ENCODE assay signal across 12 cellular contexts in the genomic region with DNA sequence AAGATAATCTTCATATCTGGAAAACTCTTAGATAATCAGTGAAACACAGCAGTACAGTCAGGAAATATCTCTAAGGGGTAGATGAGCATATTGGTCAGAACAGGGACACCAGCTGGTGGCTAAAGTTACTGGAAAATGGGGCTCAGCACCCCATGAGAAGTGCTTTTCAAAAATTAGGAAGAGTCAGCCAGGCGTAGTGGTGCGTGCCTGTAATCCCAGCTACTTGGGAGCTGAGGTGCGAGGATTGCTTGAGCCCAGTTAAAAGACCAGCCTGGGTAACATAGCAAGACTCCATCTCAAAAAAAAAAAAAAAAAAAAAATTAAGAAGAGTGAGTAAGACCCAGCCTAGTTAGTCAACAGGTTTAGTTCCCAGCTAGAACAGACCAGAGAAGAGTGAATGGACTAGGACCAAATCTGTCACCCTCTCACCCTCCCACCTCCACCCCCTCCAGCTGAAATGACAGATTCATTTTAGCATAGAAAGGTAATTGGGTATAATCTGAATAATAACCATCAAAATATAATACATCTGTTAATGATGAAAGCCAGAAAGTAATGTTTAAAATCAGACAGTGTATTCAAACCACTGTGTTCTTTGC.
DNase-seq lines count a peak whose midpoint lies in the region; TF ChIP-seq lines count a peak whose summit lies in the region.
"Had no signal": no experiment of that assay in that cellular context is flagged by ENCODE, and none has a peak within 500 bp of the region (broad histone marks: within the 10 kb centered on the region; RNA-seq: fewer than 3 reads in every experiment).

No MANE protein-coding gene starts in this region.

- peak overlapping the region; percentile 39 for H3K4me3 Mint-ChIP-seq in T-helper 1 cell treated with Interleukin-12 subunit alpha and Interleukin-12 subunit beta and Interleukin-4 antibody, amounts not matched to agents 30 μg/mL and 1 μg/mL, for 36 hours
- no peak overlapping the region for H3K4me3 Mint-ChIP-seq in activated CD4-positive, alpha-beta memory T cell treated with anti-CD3 and anti-CD28 coated beads, Interleukin-2, amount 10 ng/mL, durations not matched to agents 7 days and 5 days

- no peaks in the 10 kb centered on the region for H3K9me3 Mint-ChIP-seq in T-helper 1 cell treated with Interleukin-12 subunit alpha and Interleukin-12 subunit beta and Interleukin-4 antibody, amounts not matched to agents 30 μg/mL and 1 μg/mL, for 36 hours
- no peaks in the 10 kb centered on the region for H3K9me3 Mint-ChIP-seq in activated CD4-positive, alpha-beta memory T cell treated with anti-CD3 and anti-CD28 coated beads, Interleukin-2, amount 10 ng/mL, durations not matched to agents 7 days and 5 days

- peaks cover 43% of the 10 kb centered on the region for H3K36me3 Mint-ChIP-seq in T-helper 1 cell treated with Interleukin-12 subunit alpha and Interleukin-12 subunit beta and Interleukin-4 antibody, amounts not matched to agents 30 μg/mL and 1 μg/mL, for 36 hours (ENCODE audit: low read depth)
- peaks cover 61% of the 10 kb centered on the region for H3K36me3 Mint-ChIP-seq in activated CD4-positive, alpha-beta memory T cell treated with anti-CD3 and anti-CD28 coated beads, Interleukin-2, amount 10 ng/mL, durations not matched to agents 7 days and 5 days (ENCODE audit: low read depth)

- POLR2A ChIA-PET in activated CD4-positive, alpha-beta memory T cell treated with anti-CD3 and anti-CD28 coated beads, Interleukin-2, amount 10 ng/mL, durations not matched to agents 7 days and 5 days (lab: Charles Lee) = interaction anchor here (0.6 to 14.7 kb wide), 9 partner anchors 8 to 183 kb away, joined by 3 to 234 read pairs (median 4); partner anchors contain the start of gene CDC42SE2

- H3K27me3 ChIP-seq in dorsolateral prefrontal cortex = no peaks in the 10 kb centered on the region
- H3K27me3 ChIP-seq: cardiac muscle cell had no signal

- no peak overlapping the region for H3K4me3 ChIP-seq in dorsolateral prefrontal cortex
- H3K4me3 ChIP-seq: cardiac muscle cell, lung had no signal

- intact Hi-C loops in dorsolateral prefrontal cortex (cut with DNase I) = loop anchor here (10.0 kb wide), 2 partner anchors 110 to 220 kb away; partner anchors contain the start of gene HINT1 (in 2 of the 2)

- peaks cover 73% of the 10 kb centered on the region for H3K4me1 Mint-ChIP-seq in T-helper 1 cell treated with Interleukin-12 subunit alpha and Interleukin-12 subunit beta and Interleukin-4 antibody, amounts not matched to agents 30 μg/mL and 1 μg/mL, for 36 hours (ENCODE audit: low read depth)
- peaks cover 88% of the 10 kb centered on the region for H3K4me1 Mint-ChIP-seq in activated CD4-positive, alpha-beta memory T cell treated with anti-CD3 and anti-CD28 coated beads, Interleukin-2, amount 10 ng/mL, durations not matched to agents 7 days and 5 days

- peak overlapping the region in 45 of 59 donors; percentile 7 to 95 (median 72) for H3K27ac ChIP-seq in dorsolateral prefrontal cortex
- H3K27ac ChIP-seq: 22Rv1, cardiac muscle cell had no signal

- H3K27ac Mint-ChIP-seq in T-helper 1 cell treated with Interleukin-12 subunit alpha and Interleukin-12 subunit beta and Interleukin-4 antibody, amounts not matched to agents 30 μg/mL and 1 μg/mL, for 36 hours = peak overlapping the region; percentile 68
- peak overlapping the region; percentile 56 for H3K27ac Mint-ChIP-seq in activated CD4-positive, alpha-beta memory T cell treated with anti-CD3 and anti-CD28 coated beads, Interleukin-2, amount 10 ng/mL, durations not matched to agents 7 days and 5 days

- DNase-seq in T-helper 1 cell (no peak), dorsolateral prefrontal cortex (no peak), NOMO-1 treated with dmso at 0.1 percent for 144 hours (lab: John Stamatoyannopoulos, UW; ENCODE audit: unreplicated experiment) (no peak), GM20000 (ENCODE audit: low spot score) (no peak), NCI-H1105 (lab: John Stamatoyannopoulos, UW) (no peak)
- DNase-seq in activated CD4-positive, alpha-beta memory T cell treated with anti-CD3 and anti-CD28 coated beads, Interleukin-2, amount 10 ng/mL, durations not matched to agents 7 days and 5 days = no peak
- DNase-seq in stimulated activated CD4-positive, alpha-beta T cell treated with anti-CD3 and anti-CD28 coated beads, Interleukin-15, amount 100 ng/mL, for 48 hours (ENCODE audit: low read depth in 2 of 2) = peak; percentile 37 to 53
- DNase-seq: posterior cingulate gyrus had no signal

- CTCF ChIA-PET in activated CD4-positive, alpha-beta memory T cell treated with anti-CD3 and anti-CD28 coated beads, Interleukin-2, amount 10 ng/mL, durations not matched to agents 7 days and 5 days (lab: Charles Lee) = interaction anchor here (0.7 to 7.4 kb wide), 4 partner anchors 32 to 351 kb away, joined by 3 to 88 read pairs (median 4); partner anchors contain the start of gene CDC42SE2

- TF ChIP-seq CTCF in dorsolateral prefrontal cortex (IDR thresholded peaks at IDR 0.05 in 54 of 56, conservative IDR thresholded peaks at IDR 0.05 in 2 of 56; ENCODE audit: low read depth in 1 of 56, partially characterized antibody in 56 of 56) (no peak), GM20000 (IDR thresholded peaks at IDR 0.05; ENCODE audit: extremely low read depth, missing control alignments) (no peak)

- H3K27me3 Mint-ChIP-seq in T-helper 1 cell treated with Interleukin-12 subunit alpha and Interleukin-12 subunit beta and Interleukin-4 antibody, amounts not matched to agents 30 μg/mL and 1 μg/mL, for 36 hours (ENCODE audit: low read depth) = no peaks in the 10 kb centered on the region
- H3K27me3 Mint-ChIP-seq in activated CD4-positive, alpha-beta memory T cell treated with anti-CD3 and anti-CD28 coated beads, Interleukin-2, amount 10 ng/mL, durations not matched to agents 7 days and 5 days = no peaks in the 10 kb centered on the region

Comparison
In these comparisons a context has a peak if more than half of its experiments do, and no peak if none do; other contexts are left out.
1. DNase-seq: peak in stimulated activated CD4-positive, alpha-beta T cell treated with anti-CD3 and anti-CD28 coated beads, Interleukin-15, amount 100 ng/mL, for 48 hours (2 of 2); none in T-helper 1 cell (0 of 5), activated CD4-positive, alpha-beta memory T cell treated with anti-CD3 and anti-CD28 coated beads, Interleukin-2, amount 10 ng/mL, durations not matched to agents 7 days and 5 days (single experiment), dorsolateral prefrontal cortex (0 of 10), NOMO-1 treated with dmso at 0.1 percent for 144 hours (single experiment), GM20000 (single experiment) and NCI-H1105 (single experiment).